In the genomic region with DNA sequence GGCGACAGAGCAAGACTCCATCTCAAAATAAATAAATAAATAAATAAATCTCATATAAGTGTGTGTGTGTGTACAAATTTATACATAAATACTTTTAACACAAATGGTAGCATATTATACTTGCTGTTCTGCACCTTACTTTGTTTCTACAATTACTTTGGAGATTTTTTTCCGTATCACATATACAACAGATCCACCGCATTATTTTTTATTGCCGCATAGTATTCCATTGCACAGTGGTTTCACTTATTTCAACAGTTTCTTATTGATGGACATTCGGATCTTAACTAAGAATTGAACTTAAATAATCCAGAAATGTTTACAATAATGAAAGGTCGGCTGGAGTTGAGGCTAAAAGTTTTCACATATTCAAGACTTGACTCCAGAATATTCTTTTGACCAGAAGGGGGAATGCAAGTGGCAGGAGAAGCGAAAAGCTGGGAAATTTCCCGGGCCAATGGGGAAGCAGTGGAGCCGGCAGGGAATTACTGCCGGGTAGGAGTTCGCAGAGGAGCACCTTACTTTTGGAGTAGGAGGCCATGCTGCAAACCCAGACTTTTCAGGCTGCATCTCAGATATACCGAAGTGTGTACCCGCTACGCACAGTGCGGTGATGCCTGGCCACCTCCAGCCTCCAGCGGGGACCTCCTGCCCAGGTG, we compare ENCODE assay signal across 8 cellular contexts. TPM values are rescaled to one million over a fixed set of nuclear protein-coding genes. Genes with fewer than 3 reads are reported as not detected.
DNase-seq lines count a peak whose midpoint lies in the region; ATAC-seq, FAIRE-seq and TF ChIP-seq lines count a peak whose summit lies in the region.

No MANE protein-coding gene starts in this region.

- H3K27ac Mint-ChIP-seq in naive thymus-derived CD4-positive, alpha-beta T cell, result peak overlapping the region in 1 of 9 donors; percentile 12

- no peak for TF ChIP-seq CTCF in HEK293 (tag by site-specific recombination; IDR thresholded peaks at IDR 0.05)

- FAIRE-seq in GM12891 (lab: Jason Lieb, UNC) (no peak), GM19239 (lab: Jason Lieb, UNC) (no peak)

- DNase-seq in ACHN (peak; percentile 84), cerebellar cortex (ENCODE audit: low spot score) (peak; percentile 54), NCI-H1105 treated with DMSO at 0.1 percent for 48 hours (lab: John Stamatoyannopoulos, UW) (no peak), GM12891 (ENCODE audit: insufficient read length, low spot score) (no peak), GM19239 (ENCODE audit: insufficient read length, low spot score) (no peak)
- no peak for DNase-seq in naive thymus-derived CD4-positive, alpha-beta T cell

- CTCF ChIA-PET in HEK293 (lab: Yijun Ruan, JAX), result interaction anchor here (0.6 kb wide), 1 partner anchor 1537 kb away, joined by 3 read pairs; no protein-coding TSS in a partner anchor
- CTCF ChIA-PET in naive thymus-derived CD4-positive, alpha-beta T cell (lab: Charles Lee), result no interaction called here

- H3K4me1 Mint-ChIP-seq in naive thymus-derived CD4-positive, alpha-beta T cell, result peaks cover 0 to 26% (median 15%) of the 10 kb centered on the region in 7 donors

- H3K9me3 ChIP-seq in HEK293 (ENCODE audit: control insufficient read depth, insufficient read depth, low read depth, low read length), result no peaks in the 10 kb centered on the region
- no peaks in the 10 kb centered on the region for H3K9me3 ChIP-seq in naive thymus-derived CD4-positive, alpha-beta T cell (ENCODE audit: control insufficient read depth in 2 of 3, low read length in 3 of 3)

- in situ Hi-C loops in ACHN (cut with HindIII; ENCODE audit: low pct_ligation_motif_present, low pct_unique_long_range_greater_than_20kb, low sequenced_read_pairs), result no loop called here

- H3K27ac ChIP-seq in HEK293 (ENCODE audit: extremely low read depth, low read depth, low read length), result peak overlapping the region; percentile 90; the same call in 1 of the 2 replicates
- no peak overlapping the region for H3K27ac ChIP-seq in naive thymus-derived CD4-positive, alpha-beta T cell (ENCODE audit: low read depth, low read length)

- H3K9me3 Mint-ChIP-seq in naive thymus-derived CD4-positive, alpha-beta T cell, result peaks cover 0 to 9% (median 0%) of the 10 kb centered on the region in 11 donors

- peaks cover 14% of the 10 kb centered on the region for H3K4me1 ChIP-seq in HEK293 (ENCODE audit: control insufficient read depth, insufficient read depth, low read length)
- H3K4me1 ChIP-seq in naive thymus-derived CD4-positive, alpha-beta T cell (ENCODE audit: control insufficient read depth in 2 of 2, insufficient read depth in 2 of 2, low read length in 2 of 2), result no peaks in the 10 kb centered on the region

- POLR2A ChIA-PET in HEK293 (lab: Yijun Ruan, JAX), result interaction anchor here (1.0 to 1.2 kb wide), 2 partner anchors 16 to 101 kb away, joined by 3 read pairs; a partner anchor contains a TSS
- POLR2A ChIA-PET in naive thymus-derived CD4-positive, alpha-beta T cell (lab: Charles Lee), result no interaction called here

- H3K4me3 Mint-ChIP-seq in naive thymus-derived CD4-positive, alpha-beta T cell, result peak overlapping the region; percentile 39 to 80 (median 70)

- no peaks in the 10 kb centered on the region for H3K36me3 ChIP-seq in HEK293 (ENCODE audit: control insufficient read depth in 2 of 2, insufficient read depth in 1 of 2, low read length in 2 of 2)
- no peaks in the 10 kb centered on the region for H3K36me3 ChIP-seq in naive thymus-derived CD4-positive, alpha-beta T cell (ENCODE audit: control insufficient read depth in 2 of 3, insufficient read depth in 3 of 3, low read length in 3 of 3)

- intact Hi-C loops in naive thymus-derived CD4-positive, alpha-beta T cell (cut with micrococcal nuclease), result no loop called here

- H3K27me3 ChIP-seq in naive thymus-derived CD4-positive, alpha-beta T cell (ENCODE audit: control insufficient read depth in 2 of 2, insufficient read depth in 2 of 2, low read length in 2 of 2), result peaks cover 0 to 6% of the 10 kb centered on the region in 2 donors

- no peak for TF ChIP-seq POLR2A in GM12891 (IDR thresholded peaks at IDR 0.05; ENCODE audit: low read depth, low read length)

- peaks cover 26 to 47% (median 45%) of the 10 kb centered on the region in 5 donors for H3K27me3 Mint-ChIP-seq in naive thymus-derived CD4-positive, alpha-beta T cell

- ATAC-seq in naive thymus-derived CD4-positive, alpha-beta T cell, result no peak
- no peak for ATAC-seq in HG03432 (IDR thresholded peaks at IDR 0.05; ENCODE audit: unreplicated experiment)

- H3K36me3 Mint-ChIP-seq in naive thymus-derived CD4-positive, alpha-beta T cell, result peaks cover 0 to 6% (median 2%) of the 10 kb centered on the region in 5 donors

- H3K4me3 ChIP-seq in HEK293 (ENCODE audit: low read depth, low read length), result peak overlapping the region; percentile 39
- H3K4me3 ChIP-seq in naive thymus-derived CD4-positive, alpha-beta T cell (ENCODE audit: low read length), result peak overlapping the region; percentile 41

TF ChIP-seq in HEK293, 187 proteins besides CTCF, POLR2A, EP300 and RAD21 (continues in another document):
- TF ChIP-seq ZNF837 (tag by site-specific recombination; IDR thresholded peaks at IDR 0.05) (no peak), ZNF335 (tag by site-specific recombination; conservative IDR thresholded peaks at IDR 0.05) (no peak), ZNF23 (tag by site-specific recombination; IDR thresholded peaks at IDR 0.05; ENCODE audit: borderline replicate concordance) (no peak), PRDM1 (tag by site-specific recombination; IDR thresholded peaks at IDR 0.05) (no peak), ZBTB20 (tag by site-specific recombination; IDR thresholded peaks at IDR 0.05) (no peak; the same call in 1 of the 2 replicates), BCL11A (tag by site-specific recombination; IDR thresholded peaks at IDR 0.05; ENCODE audit: low read depth) (no peak), ZNF266 (tag by site-specific recombination; IDR thresholded peaks at IDR 0.05; ENCODE audit: low read depth) (no peak)
- TF ChIP-seq, protein P1, sequence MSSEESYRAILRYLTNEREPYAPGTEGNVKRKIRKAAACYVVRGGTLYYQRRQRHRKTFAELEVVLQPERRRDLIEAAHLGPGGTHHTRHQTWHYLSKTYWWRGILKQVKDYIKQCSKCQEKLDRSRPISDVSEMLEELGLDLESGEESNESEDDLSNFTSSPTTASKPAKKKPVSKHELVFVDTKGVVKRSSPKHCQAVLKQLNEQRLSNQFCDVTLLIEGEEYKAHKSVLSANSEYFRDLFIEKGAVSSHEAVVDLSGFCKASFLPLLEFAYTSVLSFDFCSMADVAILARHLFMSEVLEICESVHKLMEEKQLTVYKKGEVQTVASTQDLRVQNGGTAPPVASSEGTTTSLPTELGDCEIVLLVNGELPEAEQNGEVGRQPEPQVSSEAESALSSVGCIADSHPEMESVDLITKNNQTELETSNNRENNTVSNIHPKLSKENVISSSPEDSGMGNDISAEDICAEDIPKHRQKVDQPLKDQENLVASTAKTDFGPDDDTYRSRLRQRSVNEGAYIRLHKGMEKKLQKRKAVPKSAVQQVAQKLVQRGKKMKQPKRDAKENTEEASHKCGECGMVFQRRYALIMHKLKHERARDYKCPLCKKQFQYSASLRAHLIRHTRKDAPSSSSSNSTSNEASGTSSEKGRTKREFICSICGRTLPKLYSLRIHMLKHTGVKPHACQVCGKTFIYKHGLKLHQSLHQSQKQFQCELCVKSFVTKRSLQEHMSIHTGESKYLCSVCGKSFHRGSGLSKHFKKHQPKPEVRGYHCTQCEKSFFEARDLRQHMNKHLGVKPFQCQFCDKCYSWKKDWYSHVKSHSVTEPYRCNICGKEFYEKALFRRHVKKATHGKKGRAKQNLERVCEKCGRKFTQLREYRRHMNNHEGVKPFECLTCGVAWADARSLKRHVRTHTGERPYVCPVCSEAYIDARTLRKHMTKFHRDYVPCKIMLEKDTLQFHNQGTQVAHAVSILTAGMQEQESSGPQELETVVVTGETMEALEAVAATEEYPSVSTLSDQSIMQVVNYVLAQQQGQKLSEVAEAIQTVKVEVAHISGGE (tag by site-specific recombination; conservative IDR thresholded peaks at IDR 0.05; ENCODE audit: low read depth), result peak; percentile 51

TF ChIP-seq in GM12891, 5 proteins besides CTCF, POLR2A, EP300 and RAD21:
- no peak for TF ChIP-seq POLR2AphosphoS5 (IDR thresholded peaks at IDR 0.05; ENCODE audit: low read depth, low read length)
- no peak for TF ChIP-seq SPI1 (IDR thresholded peaks at IDR 0.05; ENCODE audit: low read depth, low read length)

RNA-seq across cellular contexts. Expression of a gene that starts 0.4 kb away (rescaled TPM):
- 1 to 10 TPM in 1 of 5 experiments, under 1 TPM in 4; 0.24 to 1.9 (median 0.57) TPM for total RNA-seq in naive thymus-derived CD4-positive, alpha-beta T cell
- polyA plus RNA-seq in naive thymus-derived CD4-positive, alpha-beta T cell, result under 1 TPM; 0.12 to 0.30 TPM
- polyA plus RNA-seq in GM12891 (2012; ENCODE audit: low read depth, missing spikeins), result 0.04 TPM

Comparison
In these comparisons a context has a peak if more than half of its experiments do, and no peak if none do; other contexts are left out.
1. DNase-seq: peak in ACHN (single experiment) and cerebellar cortex (single experiment); none in naive thymus-derived CD4-positive, alpha-beta T cell (0 of 9), NCI-H1105 treated with DMSO at 0.1 percent for 48 hours (single experiment), GM12891 (single experiment) and GM19239 (single experiment).